Comparison of ENCODE assay signal across 12 cellular contexts in genomic region chr5:57696005-57696755, GRCh38.
A peak's percentile ranks its signal among the peaks of the same experiment; 100 is the strongest.
DNase-seq lines count a peak whose midpoint lies in the region; ATAC-seq and TF ChIP-seq lines count a peak whose summit lies in the region.
"Had no signal": no experiment of that assay in that cellular context is flagged by ENCODE, and none has a peak within 500 bp of the region (broad histone marks: within the 10 kb centered on the region; RNA-seq: fewer than 3 reads in every experiment).

No MANE protein-coding gene starts in this region.

- peak in 1 of 8 donors; percentile 16 for ATAC-seq in heart right ventricle
- no peak for ATAC-seq in Right ventricle myocardium inferior
- no peak for ATAC-seq in GM18870 (IDR thresholded peaks at IDR 0.05; ENCODE audit: unreplicated experiment)
- ATAC-seq: mucosa of descending colon had no signal

- H3K27ac ChIP-seq in heart right ventricle (peak overlapping the region; percentile 57 to 89 (median 74)), esophagus squamous epithelium (peak overlapping the region; percentile 54 to 77 (median 68)), vagina (peak overlapping the region; percentile 65)

- TF ChIP-seq CTCF in heart right ventricle (IDR thresholded peaks at IDR 0.05) (peak in 4 of 9 donors; percentile 9 to 37 (median 23)), esophagus squamous epithelium (IDR thresholded peaks at IDR 0.05) (peak in 2 of 6 experiments; percentile 12 to 36), vagina (IDR thresholded peaks at IDR 0.05) (no peak), GM10266 (IDR thresholded peaks at IDR 0.05; ENCODE audit: control insufficient read depth, insufficient read depth, low read depth, missing control alignments) (no peak)

- no peak overlapping the region for H3K4me3 ChIP-seq in heart right ventricle
- H3K4me3 ChIP-seq in esophagus squamous epithelium, result no peak overlapping the region
- peak overlapping the region; percentile 26 for H3K4me3 ChIP-seq in neuron (ENCODE audit: low read length)
- no peak overlapping the region for H3K4me3 ChIP-seq in vagina
- H3K4me3 ChIP-seq: MG63, mucosa of descending colon had no signal

- H3K36me3 ChIP-seq in heart right ventricle (no peaks in the 10 kb centered on the region), esophagus squamous epithelium (no peaks in the 10 kb centered on the region), neuron (ENCODE audit: insufficient read depth, low read length) (no peaks in the 10 kb centered on the region), vagina (no peaks in the 10 kb centered on the region)
- H3K36me3 ChIP-seq: MG63 had no signal

- no peak for DNase-seq in heart right ventricle
- DNase-seq in Right ventricle myocardium inferior (ENCODE audit: missing footprints), result no peak
- DNase-seq in esophagus squamous epithelium (lab: John Stamatoyannopoulos, UW), result no peak
- no peak for DNase-seq in vagina (ENCODE audit: extremely low spot score in 2 of 2)
- no peak for DNase-seq in GM10266 (ENCODE audit: extremely low spot score)
- no peak for DNase-seq in NK-92 (lab: John Stamatoyannopoulos, UW; ENCODE audit: unreplicated experiment)
- DNase-seq: activated CD4-positive, alpha-beta T cell treated with anti-CD3 and anti-CD28 coated beads for 4 hours; MG63; mucosa of descending colon; T-helper 1 cell had no signal

- intact Hi-C loops in heart right ventricle (cut with DNase I), result loop anchor here in 4 of 10 donors (5.0 to 10.0 kb wide), 2 partner anchors 34 to 191 kb away; no protein-coding TSS in a partner anchor
- intact Hi-C loops in Right ventricle myocardium inferior (cut with DNase I), result loop anchor here (10.0 kb wide), 1 partner anchor 191 kb away; no protein-coding TSS in a partner anchor
- intact Hi-C loops in esophagus squamous epithelium (cut with DNase I), result no loop called here
- intact Hi-C loops in vagina (cut with DNase I), result no loop called here

- no peaks in the 10 kb centered on the region for H3K9me3 ChIP-seq in heart right ventricle
- H3K9me3 ChIP-seq in esophagus squamous epithelium, result no peaks in the 10 kb centered on the region
- H3K9me3 ChIP-seq in neuron (ENCODE audit: low read length), result no peaks in the 10 kb centered on the region
- H3K9me3 ChIP-seq in vagina, result no peaks in the 10 kb centered on the region
- H3K9me3 ChIP-seq: MG63, mucosa of descending colon had no signal

- H2AFZ ChIP-seq in neuron (ENCODE audit: low read depth, low read length), result no peak overlapping the region

- H3K27me3 ChIP-seq in heart right ventricle (no peaks in the 10 kb centered on the region), esophagus squamous epithelium (no peaks in the 10 kb centered on the region), neuron (ENCODE audit: insufficient read depth, low read length) (no peaks in the 10 kb centered on the region), vagina (no peaks in the 10 kb centered on the region)
- H3K27me3 ChIP-seq: MG63 had no signal

- H3K4me1 ChIP-seq in heart right ventricle, result peaks cover 5 to 79% (median 51%) of the 10 kb centered on the region in 9 donors
- peaks cover 0 to 49% (median 22%) of the 10 kb centered on the region in 3 donors for H3K4me1 ChIP-seq in esophagus squamous epithelium
- peaks cover 67% of the 10 kb centered on the region for H3K4me1 ChIP-seq in neuron (ENCODE audit: insufficient read depth, low read length)
- peaks cover 59% of the 10 kb centered on the region for H3K4me1 ChIP-seq in vagina

- TF ChIP-seq POLR2A in esophagus squamous epithelium (IDR thresholded peaks at IDR 0.05), result no peak
- TF ChIP-seq POLR2A in vagina (IDR thresholded peaks at IDR 0.05), result no peak

- WGBS in heart right ventricle, 2 donors, result 61 to 84% methylated on average over 1 of the region's 1 CpG
- 52 to 64% methylated on average over 1 of the region's 1 CpG for WGBS in esophagus squamous epithelium, 2 donors
